ENCODE assay signal across 27 cellular contexts in the genomic region with DNA sequence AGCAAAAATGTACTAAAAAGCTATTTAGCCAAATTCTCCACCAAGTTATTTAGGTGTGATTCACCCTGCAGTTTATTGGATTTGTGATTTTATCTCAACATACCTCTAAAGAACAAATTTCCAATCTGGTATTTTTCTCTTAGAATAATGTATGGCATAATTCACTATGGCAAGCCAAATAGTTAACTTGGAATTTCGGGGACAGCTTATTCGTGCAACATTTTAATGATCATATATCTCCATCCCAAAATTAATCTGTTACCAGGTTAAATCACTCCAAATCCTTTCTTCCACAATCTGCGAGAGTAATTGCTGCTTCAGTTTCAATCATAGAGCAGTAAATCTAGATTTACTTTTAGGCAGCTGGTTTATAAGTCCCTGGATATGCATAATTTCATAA. TPM values are rescaled to one million over a fixed set of nuclear protein-coding genes. Genes with fewer than 3 reads are reported as not detected.
"Had no signal": no experiment of that assay in that cellular context is flagged by ENCODE, and none has a peak within 500 bp of the region (broad histone marks: within the 10 kb centered on the region; RNA-seq: fewer than 3 reads in every experiment).

No MANE protein-coding gene starts in this region.

- H3K27me3 ChIP-seq: stomach, suprapubic skin, testis, thyroid gland, tibial artery, tibial nerve, transverse colon, upper lobe of left lung, upper lobe of right lung, uterus, vagina had no signal

- H3K4me1 ChIP-seq: stomach, suprapubic skin, testis, thyroid gland, tibial artery, tibial nerve, transverse colon, upper lobe of left lung, upper lobe of right lung, uterus, vagina had no signal

- H3K9me3 ChIP-seq: stomach, suprapubic skin, testis, thoracic aorta, thyroid gland, tibial artery, tibial nerve, transverse colon, upper lobe of left lung, upper lobe of right lung, uterus, vagina had no signal

- H3K4me3 ChIP-seq: stomach, suprapubic skin, testis, thoracic aorta, thyroid gland, tibial artery, tibial nerve, transverse colon, upper lobe of left lung, upper lobe of right lung, uterus, vagina had no signal

- H3K27ac ChIP-seq: stomach, suprapubic skin, testis, thoracic aorta, thyroid gland, tibial artery, tibial nerve, transverse colon, upper lobe of left lung, upper lobe of right lung, uterus, vagina had no signal

- DNase-seq: stimulated activated CD4-positive, alpha-beta T cell treated with anti-CD3 and anti-CD28 coated beads, Interleukin-2, amount 100 ng/mL, for 48 hours; stimulated activated CD4-positive, alpha-beta T cell treated with anti-CD3 and anti-CD28 coated beads, Interleukin-4, amount 100 ng/mL, for 1 hour; stimulated activated CD4-positive, alpha-beta T cell treated with anti-CD3 and anti-CD28 coated beads, Interleukin-4, amount 100 ng/mL, for 24 hours; stimulated activated CD4-positive, alpha-beta T cell treated with anti-CD3 and anti-CD28 coated beads, Interleukin-4, amount 100 ng/mL, for 4 hours; stimulated activated CD8-positive, alpha-beta memory T cell treated with anti-CD3 and anti-CD28 coated beads, Interleukin-4, amount 100 ng/mL, for 48 hours; stimulated activated naive B cell treated with anti-CD40 and anti-IgM and Interleukin-4, amounts not matched to agents 10 μg/mL and 1 μg/mL and 100 μg/mL, for 72 hours; stimulated activated naive CD4-positive, alpha-beta T cell; stimulated activated naive CD4-positive, alpha-beta T cell treated with Interleukin-2 at 50 U/mL for 16 hours; stimulated activated naive CD8-positive, alpha-beta T cell treated with anti-CD3 and anti-CD28 coated beads, Interleukin-15, amount 100 ng/mL, for 72 hours; stimulated activated naive CD8-positive, alpha-beta T cell treated with anti-CD3 and anti-CD28 coated beads, Interleukin-15, Interleukin-2, amounts not matched to agents 100 U/mL and 50 U/mL, for 24 hours; stomach; substantia nigra; testis; thyroid gland; tibial artery; transverse colon; upper lobe of left lung; upper lobe of right lung; uterus had no signal

- H3K36me3 ChIP-seq: stomach, suprapubic skin, thoracic aorta, thyroid gland, tibial artery, tibial nerve, transverse colon, upper lobe of left lung, upper lobe of right lung, uterus, vagina had no signal

- ATAC-seq: stimulated activated effector memory CD8-positive, alpha-beta T cell treated with anti-CD3 and anti-CD28 coated beads, Interleukin-12 subunit alpha, Interleukin-12 subunit beta, amount 100 ng/mL, for 72 hours; stimulated activated memory B cell treated with anti-CD40 and anti-IgM and Interleukin-4, amounts not matched to agents 10 μg/mL and 1 μg/mL and 100 μg/mL, for 72 hours; stimulated activated naive B cell treated with anti-CD40 and anti-IgM and Interleukin-4, amounts not matched to agents 10 μg/mL and 1 μg/mL and 100 μg/mL, for 72 hours; stimulated activated naive CD8-positive, alpha-beta T cell treated with anti-CD3 and anti-CD28 coated beads, Interleukin-15, amount 100 ng/mL, for 72 hours; stimulated activated naive CD8-positive, alpha-beta T cell treated with anti-CD3 and anti-CD28 coated beads, Interleukin-15, Interleukin-2, amounts not matched to agents 100 U/mL and 50 U/mL, for 24 hours; upper lobe of right lung had no signal

RNA-seq across cellular contexts. Expression of a gene that starts 53.4 kb away (rescaled TPM):
- total RNA-seq: subcutaneous adipose tissue, suprapubic skin, thoracic aorta, upper lobe of right lung, ureter had no signal
